ENCODE assay signal across 8 cellular contexts in the genomic region with DNA sequence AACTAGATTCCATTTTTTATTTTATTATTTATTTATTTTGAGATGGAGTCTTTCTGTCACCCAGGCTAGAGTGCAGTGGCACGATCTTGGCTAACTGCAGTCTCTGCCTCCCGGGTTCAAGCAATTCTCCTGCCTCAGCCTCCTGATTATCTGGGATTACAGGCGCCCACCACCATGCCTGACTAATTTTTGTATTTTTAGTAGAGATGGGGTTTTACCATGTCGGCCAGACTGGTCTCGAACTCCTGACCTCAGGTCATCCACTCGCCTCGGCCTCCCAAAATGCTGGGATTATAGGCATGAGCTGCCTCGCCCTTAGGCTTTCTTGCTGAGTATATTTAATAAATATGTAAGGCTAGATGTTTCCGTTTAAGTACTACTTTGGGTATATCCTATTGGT. TPM values are rescaled to one million over a fixed set of nuclear protein-coding genes. Genes with fewer than 3 reads are reported as not detected.
A peak's percentile ranks its signal among the peaks of the same experiment; 100 is the strongest.
DNase-seq lines count a peak whose midpoint lies in the region; ATAC-seq and TF ChIP-seq lines count a peak whose summit lies in the region.
"Not testable (repeated sequence)": the region's sequence is repeated elsewhere in the genome, so short reads cannot be mapped to it uniquely, and the experiment has no call there.

No MANE protein-coding gene starts in this region.

- not testable (repeated sequence) for H3K9me3 Mint-ChIP-seq in CD4-positive, CD25-positive, alpha-beta regulatory T cell; activated T-cell treated with anti-CD3 and anti-CD28 coated beads, Interleukin-2, amount 50 U/mL, for 24 hours; natural killer cell treated with Interleukin-12 subunit alpha and Interleukin-12 subunit beta and Interleukin-15 and Interleukin-18, amount 100 ng/mL, for 72 hours

- DNase-seq in CD4-positive, CD25-positive, alpha-beta regulatory T cell; HCT116 (ENCODE audit: low read depth, low spot score); PC-9; activated T-cell treated with anti-CD3 and anti-CD28 coated beads, Interleukin-2, amount 50 U/mL, for 24 hours; epithelial cell of prostate (ENCODE audit: low read depth, low spot score); natural killer cell treated with Interleukin-12 subunit alpha and Interleukin-12 subunit beta and Interleukin-15 and Interleukin-18, amount 100 ng/mL, for 72 hours (ENCODE audit: low spot score): not testable (repeated sequence)
- DNase-seq in tibial artery = peak in 1 of 2 donors; percentile 11

- H3K79me2 ChIP-seq in HCT116 (ENCODE audit: insufficient read depth, low read length) = peaks cover 100% of the 10 kb centered on the region
- peaks cover 100% of the 10 kb centered on the region for H3K79me2 ChIP-seq in PC-9 (ENCODE audit: low read depth)
- H3K79me2 ChIP-seq in SU-DHL-6 (ENCODE audit: insufficient read depth, low read length) = peaks cover 100% of the 10 kb centered on the region

- peaks cover 38 to 92% (median 64%) of the 10 kb centered on the region in 4 donors for H3K4me1 Mint-ChIP-seq in CD4-positive, CD25-positive, alpha-beta regulatory T cell
- peaks cover 74% of the 10 kb centered on the region for H3K4me1 Mint-ChIP-seq in activated T-cell treated with anti-CD3 and anti-CD28 coated beads, Interleukin-2, amount 50 U/mL, for 24 hours (ENCODE audit: low read depth)
- peaks cover 56 to 60% of the 10 kb centered on the region in 2 donors for H3K4me1 Mint-ChIP-seq in natural killer cell treated with Interleukin-12 subunit alpha and Interleukin-12 subunit beta and Interleukin-15 and Interleukin-18, amount 100 ng/mL, for 72 hours (ENCODE audit: low read depth in 2 of 2)

- not testable (repeated sequence) for TF ChIP-seq CTCF in HCT116 (IDR thresholded peaks at IDR 0.05 in 2 of 3, conservative IDR thresholded peaks at IDR 0.05 in 1 of 3; ENCODE audit: borderline replicate concordance in 1 of 3, insufficient read depth in 1 of 3, low read depth in 2 of 3, low read length in 2 of 3); PC-9 (conservative IDR thresholded peaks at IDR 0.05); SU-DHL-6 (IDR thresholded peaks at IDR 0.05; ENCODE audit: insufficient read depth, low read length, poor library complexity, severe bottlenecking); tibial artery (IDR thresholded peaks at IDR 0.05)

- H3K9me2 ChIP-seq in HCT116 (ENCODE audit: insufficient read depth); PC-9 (ENCODE audit: insufficient read depth); SU-DHL-6 (replicated peaks; ENCODE audit: insufficient read depth, low read length): not testable (repeated sequence)

- H3K4me3 ChIP-seq in CD4-positive, CD25-positive, alpha-beta regulatory T cell (ENCODE audit: low read depth, low read length) = peak overlapping the region; percentile 64
- H3K4me3 ChIP-seq in HCT116 (replicated peaks in 1 of 2; ENCODE audit: low read depth in 1 of 2, low read length in 2 of 2); PC-9; SU-DHL-6 (ENCODE audit: insufficient read depth, low read length, poor library complexity, severe bottlenecking); tibial artery: not testable (repeated sequence)

- TF ChIP-seq POLR2A in HCT116 (IDR thresholded peaks at IDR 0.05; ENCODE audit: borderline replicate concordance, extremely low read depth, insufficient read depth, insufficient read length) = not testable (repeated sequence)

- CTCF ChIA-PET in HCT116 (lab: Charles Lee) = interaction anchor here (1.2 kb wide), 1 partner anchor 43 kb away, joined by 3 read pairs; no protein-coding TSS in a partner anchor
- CTCF ChIA-PET in PC-9 (lab: Charles Lee) = not testable (repeated sequence)

- H2AFZ ChIP-seq in HCT116 (ENCODE audit: low read depth, low read length, poor library complexity, severe bottlenecking); PC-9; SU-DHL-6 (ENCODE audit: low read depth, low read length, severe bottlenecking): not testable (repeated sequence)

- RAD21 ChIA-PET in HCT116 (lab: Charles Lee; ENCODE audit: low non-redundant PET in 1 of 2, low total read pairs in 2 of 2, uncharacterized antibody in 2 of 2, unreplicated experiment in 2 of 2) = not testable (repeated sequence)

- H3K27me3 ChIP-seq in CD4-positive, CD25-positive, alpha-beta regulatory T cell (ENCODE audit: control insufficient read depth, insufficient read depth, low read length); HCT116 (ENCODE audit: insufficient read depth, low read length); PC-9 (ENCODE audit: insufficient read depth, low read depth); SU-DHL-6 (ENCODE audit: low read length); tibial artery: not testable (repeated sequence)

- H3K27ac Mint-ChIP-seq in CD4-positive, CD25-positive, alpha-beta regulatory T cell = peak overlapping the region in 1 of 3 donors; percentile 84
- peak overlapping the region; percentile 18 for H3K27ac Mint-ChIP-seq in activated T-cell treated with anti-CD3 and anti-CD28 coated beads, Interleukin-2, amount 50 U/mL, for 24 hours
- not testable (repeated sequence) for H3K27ac Mint-ChIP-seq in natural killer cell treated with Interleukin-12 subunit alpha and Interleukin-12 subunit beta and Interleukin-15 and Interleukin-18, amount 100 ng/mL, for 72 hours

- not testable (repeated sequence) for H3K36me3 ChIP-seq in CD4-positive, CD25-positive, alpha-beta regulatory T cell (ENCODE audit: control insufficient read depth, insufficient read depth, low read length); HCT116 (ENCODE audit: control insufficient read depth in 1 of 2, insufficient read depth in 2 of 2, low read length in 2 of 2); SU-DHL-6 (ENCODE audit: low read length); tibial artery
- peaks cover 18% of the 10 kb centered on the region; the same call in 1 of the 2 replicates for H3K36me3 ChIP-seq in PC-9 (ENCODE audit: low read depth)

- intact Hi-C loops in HCT116 (cut with micrococcal nuclease); PC-9 (cut with micrococcal nuclease; ENCODE audit: unreplicated experiment); tibial artery (cut with DNase I; ENCODE audit: low total_unique reads): not testable (repeated sequence)

- BruUV-seq in HCT116 (replicated peaks; lab: Mats Ljungman, UMichigan); PC-9 (replicated peaks; lab: Mats Ljungman, UMichigan): not testable (repeated sequence)

- H3K27ac ChIP-seq in CD4-positive, CD25-positive, alpha-beta regulatory T cell (ENCODE audit: insufficient read depth, low read length, poor library complexity, severe bottlenecking); HCT116 (ENCODE audit: low read depth, low read length); SU-DHL-6 (ENCODE audit: low read depth, low read length): not testable (repeated sequence)
- H3K27ac ChIP-seq in PC-9 (0 out of 2 replicates have a peak overlapping the region, but pooled peaks have one; percentile 30), epithelial cell of prostate (peak overlapping the region; percentile 76), tibial artery (peak overlapping the region; percentile 4 to 56)

- H3F3A ChIP-seq in PC-9 (ENCODE audit: insufficient read depth, low read depth) (peaks cover 44% of the 10 kb centered on the region), SU-DHL-6 (ENCODE audit: insufficient read depth) (peaks cover 20% of the 10 kb centered on the region)

- not testable (repeated sequence) for H3K27me3 Mint-ChIP-seq in CD4-positive, CD25-positive, alpha-beta regulatory T cell; activated T-cell treated with anti-CD3 and anti-CD28 coated beads, Interleukin-2, amount 50 U/mL, for 24 hours; natural killer cell treated with Interleukin-12 subunit alpha and Interleukin-12 subunit beta and Interleukin-15 and Interleukin-18, amount 100 ng/mL, for 72 hours

- H3K4me2 ChIP-seq in HCT116 (ENCODE audit: low read length) (peak overlapping the region; percentile 18; the same call in 1 of the 2 replicates), PC-9 (peak overlapping the region; percentile 21; the same call in 1 of the 2 replicates), SU-DHL-6 (ENCODE audit: low read depth, low read length, poor library complexity, severe bottlenecking) (peak overlapping the region; percentile 30)

- TF ChIP-seq RAD21 in HCT116 (IDR thresholded peaks at IDR 0.05; ENCODE audit: low read depth) = not testable (repeated sequence)

- POLR2A ChIA-PET in HCT116 (lab: Charles Lee); PC-9 (lab: Charles Lee; ENCODE audit: unreplicated experiment): not testable (repeated sequence)

- peak overlapping the region in 2 of 4 donors; percentile 34 to 68 for H3K4me3 Mint-ChIP-seq in CD4-positive, CD25-positive, alpha-beta regulatory T cell
- not testable (repeated sequence) for H3K4me3 Mint-ChIP-seq in activated T-cell treated with anti-CD3 and anti-CD28 coated beads, Interleukin-2, amount 50 U/mL, for 24 hours
- H3K4me3 Mint-ChIP-seq in natural killer cell treated with Interleukin-12 subunit alpha and Interleukin-12 subunit beta and Interleukin-15 and Interleukin-18, amount 100 ng/mL, for 72 hours = peak overlapping the region; percentile 67

- H3K9ac ChIP-seq in HCT116 (ENCODE audit: low read length); SU-DHL-6 (ENCODE audit: low read length): not testable (repeated sequence)

- H3K4me1 ChIP-seq in CD4-positive, CD25-positive, alpha-beta regulatory T cell (ENCODE audit: control insufficient read depth, insufficient read depth, low read length, poor library complexity, severe bottlenecking) = peaks cover 92% of the 10 kb centered on the region
- H3K4me1 ChIP-seq in HCT116 (ENCODE audit: control insufficient read depth in 1 of 2, insufficient read depth in 2 of 2, low read length in 2 of 2) (peaks cover 33 to 61% of the 10 kb centered on the region in 2 experiments), PC-9 (replicated peaks; ENCODE audit: insufficient read depth) (peaks cover 22% of the 10 kb centered on the region), tibial artery (peaks cover 0 to 98% (median 56%) of the 10 kb centered on the region in 4 donors)

- not testable (repeated sequence) for ATAC-seq in CD4-positive, CD25-positive, alpha-beta regulatory T cell (ENCODE audit: low read depth in 2 of 2); HCT116; natural killer cell treated with Interleukin-12 subunit alpha and Interleukin-12 subunit beta and Interleukin-15 and Interleukin-18, amount 100 ng/mL, for 72 hours

- peaks cover 16% of the 10 kb centered on the region for H3K36me3 Mint-ChIP-seq in CD4-positive, CD25-positive, alpha-beta regulatory T cell
- H3K36me3 Mint-ChIP-seq in activated T-cell treated with anti-CD3 and anti-CD28 coated beads, Interleukin-2, amount 50 U/mL, for 24 hours (ENCODE audit: low read depth) = peaks cover 67% of the 10 kb centered on the region
- not testable (repeated sequence) for H3K36me3 Mint-ChIP-seq in natural killer cell treated with Interleukin-12 subunit alpha and Interleukin-12 subunit beta and Interleukin-15 and Interleukin-18, amount 100 ng/mL, for 72 hours

- H3K9me3 ChIP-seq in CD4-positive, CD25-positive, alpha-beta regulatory T cell (ENCODE audit: control insufficient read depth in 2 of 2, low read length in 2 of 2); HCT116 (ENCODE audit: control insufficient read depth in 1 of 2, insufficient read depth in 1 of 2, low read depth in 1 of 2, low read length in 2 of 2); PC-9 (ENCODE audit: insufficient read depth, low read depth); SU-DHL-6 (ENCODE audit: insufficient read depth, low read length); tibial artery: not testable (repeated sequence)

- H4K20me1 ChIP-seq in HCT116 (ENCODE audit: insufficient read depth) = peaks cover 53% of the 10 kb centered on the region
- H4K20me1 ChIP-seq in PC-9 (ENCODE audit: insufficient read depth) = peaks cover 100% of the 10 kb centered on the region
- peaks cover 35% of the 10 kb centered on the region for H4K20me1 ChIP-seq in SU-DHL-6 (ENCODE audit: low read depth, low read length)

RNA-seq across cellular contexts. Expression of a gene that starts 9.0 kb away (rescaled TPM):
- total RNA-seq in CD4-positive, CD25-positive, alpha-beta regulatory T cell = 63.2 TPM
- polyA plus RNA-seq in CD4-positive, CD25-positive, alpha-beta regulatory T cell = 10 to 100 TPM; 44.4 to 59.3 (median 49.8) TPM
- total RNA-seq in HCT116 (2021; ENCODE audit: unreplicated experiment) = 41.6 TPM
- polyA plus RNA-seq in HCT116 (2012) = 17.8 and 21.2 TPM in 2 replicates
- total RNA-seq in PC-9 (2021) = 51.6 and 54.5 TPM in 2 replicates
- total RNA-seq in natural killer cell treated with Interleukin-12 subunit alpha and Interleukin-12 subunit beta and Interleukin-15 and Interleukin-18, amount 100 ng/mL, for 72 hours = 10 to 100 TPM; 55.2 to 86.2 TPM

RNA-seq across cellular contexts. Expression of a gene that starts 51.5 kb away (rescaled TPM):
- total RNA-seq in CD4-positive, CD25-positive, alpha-beta regulatory T cell = 26.1 TPM
- 1 to 10 TPM; 3.5 to 4.7 (median 3.8) TPM for polyA plus RNA-seq in CD4-positive, CD25-positive, alpha-beta regulatory T cell
- total RNA-seq in HCT116 (2021; ENCODE audit: unreplicated experiment) (60.1 TPM), PC-9 (2021) (53.6 and 61.3 TPM in 2 replicates)
- polyA plus RNA-seq in HCT116 (2012) = 26.2 and 34.2 TPM in 2 replicates
- 10 to 100 TPM; 38.6 to 45.2 TPM for total RNA-seq in natural killer cell treated with Interleukin-12 subunit alpha and Interleukin-12 subunit beta and Interleukin-15 and Interleukin-18, amount 100 ng/mL, for 72 hours
